Comparison of ENCODE assay signal across 20 cellular contexts in genomic region chr10:73408978-73409521, GRCh38. TPM values are rescaled to one million over a fixed set of nuclear protein-coding genes. Genes with fewer than 3 reads are reported as not detected.
DNase-seq lines count a peak whose midpoint lies in the region; ATAC-seq, FAIRE-seq and TF ChIP-seq lines count a peak whose summit lies in the region.
"Had no signal": no experiment of that assay in that cellular context is flagged by ENCODE, and none has a peak within 500 bp of the region (broad histone marks: within the 10 kb centered on the region; RNA-seq: fewer than 3 reads in every experiment).

No MANE protein-coding gene starts in this region.

- no peaks in the 10 kb centered on the region for H3K9me2 ChIP-seq in Loucy (replicated peaks; ENCODE audit: low read depth, low read length)

- H3K27ac Mint-ChIP-seq in activated naive CD8-positive, alpha-beta T cell: no peak overlapping the region
- no peak overlapping the region for H3K27ac Mint-ChIP-seq in activated naive CD8-positive, alpha-beta T cell treated with anti-CD3 and anti-CD28 coated beads for 36 hours

- no peak for FAIRE-seq in GM12878 (lab: Jason Lieb, UNC)
- FAIRE-seq: A549, GM19239 had no signal

- WGBS in GM12878 (ENCODE audit: insufficient coverage, insufficient replicate concordance, low lambda C conversion rate, missing lambda C conversion rate): 57% methylated on average over 4 of the region's 4 CpGs

- in situ Hi-C loops in GM12878 (cut with MboI): no loop called here
- in situ Hi-C loops in GM13976 (cut with MboI; ENCODE audit: low sequenced_read_pairs, unreplicated experiment): no loop called here

- H3K4me1 Mint-ChIP-seq in activated naive CD8-positive, alpha-beta T cell (ENCODE audit: low read depth): peaks cover 70% of the 10 kb centered on the region
- peaks cover 49% of the 10 kb centered on the region for H3K4me1 Mint-ChIP-seq in activated naive CD8-positive, alpha-beta T cell treated with anti-CD3 and anti-CD28 coated beads for 36 hours

- TF ChIP-seq POLR2A in GM12878 (IDR thresholded peaks at IDR 0.05; ENCODE audit: low read depth, low read length): no peak

- RAD21 ChIA-PET in GM12878 (lab: Charles Lee; ENCODE audit: unreplicated experiment): interaction anchor here (1.3 kb wide), 1 partner anchor 50 kb away, joined by 4 read pairs; the partner anchor contains the start of gene CFAP70

- TF ChIP-seq EP300 in GM12878 (IDR thresholded peaks at IDR 0.05; ENCODE audit: borderline replicate concordance in 1 of 2, control insufficient read depth in 1 of 2, low read depth in 2 of 2, low read length in 2 of 2): no peak

- no peaks in the 10 kb centered on the region for H3K36me3 ChIP-seq in Loucy (ENCODE audit: insufficient read depth, low read length)
- peaks cover 0 to 10% of the 10 kb centered on the region in 2 experiments; a peak in 1 of 4 replicates for H3K36me3 ChIP-seq in GM12878 (ENCODE audit: control insufficient read depth in 2 of 2, insufficient read depth in 2 of 2, low read length in 1 of 2)

- no peaks in the 10 kb centered on the region; the same call in 1 of the 2 replicates for H3F3A ChIP-seq in Loucy (ENCODE audit: low read depth)

- H3K4me3 Mint-ChIP-seq in activated naive CD8-positive, alpha-beta T cell: peak overlapping the region; percentile 38
- no peak overlapping the region for H3K4me3 Mint-ChIP-seq in activated naive CD8-positive, alpha-beta T cell treated with anti-CD3 and anti-CD28 coated beads for 36 hours

- no peak for TF ChIP-seq RAD21 in GM12878 (IDR thresholded peaks at IDR 0.05; ENCODE audit: insufficient read depth, low read depth, low read length)

- peak overlapping the region; percentile 50 for H3K4me2 ChIP-seq in Loucy (ENCODE audit: low read depth, low read length, poor library complexity, severe bottlenecking)
- H3K4me2 ChIP-seq in GM12878 (ENCODE audit: control insufficient read depth, insufficient read depth): peak overlapping the region; percentile 22; the same call in 1 of the 2 replicates
- H3K4me2 ChIP-seq: A549, BLaER1 had no signal

- H3K27me3 ChIP-seq in Loucy (ENCODE audit: insufficient read depth, low read length, poor library complexity, severe bottlenecking) (no peaks in the 10 kb centered on the region), GM12878 (replicated peaks in 1 of 2; ENCODE audit: control insufficient read depth in 2 of 2, insufficient read depth in 2 of 2, low read length in 1 of 2) (no peaks in the 10 kb centered on the region)
- H3K27me3 ChIP-seq: BLaER1 had no signal

- no peaks in the 10 kb centered on the region for H3K9me3 Mint-ChIP-seq in activated naive CD8-positive, alpha-beta T cell (ENCODE audit: low read depth)
- H3K9me3 Mint-ChIP-seq in activated naive CD8-positive, alpha-beta T cell treated with anti-CD3 and anti-CD28 coated beads for 36 hours: no peaks in the 10 kb centered on the region

- H2AFZ ChIP-seq in Loucy (ENCODE audit: low read length) (no peak overlapping the region), GM12878 (ENCODE audit: control insufficient read depth, low read depth, low read length) (no peak overlapping the region)

- H3K27ac ChIP-seq in GM12878 (ENCODE audit: control insufficient read depth, insufficient read depth): no peak overlapping the region
- H3K27ac ChIP-seq: A549, BLaER1 had no signal

- no peak for DNase-seq in activated naive CD8-positive, alpha-beta T cell treated with anti-CD3 and anti-CD28 coated beads for 36 hours
- DNase-seq in GM12878 (ENCODE audit: low read depth, low spot score) (no peak), GM13976 (ENCODE audit: low spot score) (no peak), DMS 273 treated with DMSO at 0.1 percent for 48 hours (lab: John Stamatoyannopoulos, UW) (no peak), NCI-H526 (lab: John Stamatoyannopoulos, UW) (no peak), NCI-H146 treated with DMSO at 0.1 percent for 48 hours (lab: John Stamatoyannopoulos, UW; ENCODE audit: unreplicated experiment) (no peak)
- DNase-seq: DND-41, GOT3, NCI-H1092 treated with DMSO at 0.1 percent for 48 hours, NCI-H146, NCI-H2081 treated with DMSO at 0.1 percent for 48 hours, NCI-H748 treated with DMSO at 0.1 percent for 48 hours, RPMI8226, SIG-M5, T-helper 1 cell had no signal

- no TSS peak for BruUV-seq in GM12878 (replicated peaks; lab: Mats Ljungman, UMichigan)

- ATAC-seq in GM12878: no peak
- ATAC-seq: A549 had no signal

- POLR2A ChIA-PET in GM12878 (lab: Charles Lee): interaction anchor here (1.3 kb wide), 1 partner anchor 10 kb away, joined by 4 read pairs; no protein-coding TSS in a partner anchor

- no peak overlapping the region for H3K9ac ChIP-seq in Loucy (ENCODE audit: low read depth, low read length, poor library complexity, severe bottlenecking)
- no peak overlapping the region for H3K9ac ChIP-seq in GM12878 (ENCODE audit: control insufficient read depth, insufficient read depth, low read length)
- H3K9ac ChIP-seq: BLaER1 had no signal

- no peaks in the 10 kb centered on the region for H3K27me3 Mint-ChIP-seq in activated naive CD8-positive, alpha-beta T cell
- H3K27me3 Mint-ChIP-seq in activated naive CD8-positive, alpha-beta T cell treated with anti-CD3 and anti-CD28 coated beads for 36 hours: no peaks in the 10 kb centered on the region

- intact Hi-C loops in GM12878 (cut with micrococcal nuclease; ENCODE audit: unreplicated experiment): no loop called here

- H4K20me1 ChIP-seq in Loucy (ENCODE audit: insufficient read depth, low read length, poor library complexity, severe bottlenecking): peaks cover 23% of the 10 kb centered on the region
- H4K20me1 ChIP-seq in GM12878 (ENCODE audit: control insufficient read depth, insufficient read depth): no peaks in the 10 kb centered on the region

- CTCF ChIA-PET in GM12878 (lab: Yijun Ruan, JAX): interaction anchor here (1.4 kb wide), 1 partner anchor 10 kb away, joined by 3 read pairs; no protein-coding TSS in a partner anchor

- H3K36me3 Mint-ChIP-seq in activated naive CD8-positive, alpha-beta T cell: peaks cover 12% of the 10 kb centered on the region
- peaks cover 30% of the 10 kb centered on the region for H3K36me3 Mint-ChIP-seq in activated naive CD8-positive, alpha-beta T cell treated with anti-CD3 and anti-CD28 coated beads for 36 hours

- H3K4me3 ChIP-seq in Loucy (ENCODE audit: low read length, poor library complexity, severe bottlenecking): no peak overlapping the region
- H3K4me3 ChIP-seq in GM12878: no peak overlapping the region
- H3K4me3 ChIP-seq: A549, BLaER1 had no signal

- no peaks in the 10 kb centered on the region for H3K9me3 ChIP-seq in Loucy (ENCODE audit: insufficient read depth, low read depth, low read length)
- H3K9me3 ChIP-seq in GM12878 (replicated peaks; ENCODE audit: control insufficient read depth, insufficient read depth, low read length): no peaks in the 10 kb centered on the region
- H3K9me3 ChIP-seq: A549, BLaER1 had no signal

- SMC1A ChIA-PET in GM12878 (lab: Charles Lee; ENCODE audit: uncharacterized antibody, unreplicated experiment): interaction anchor here (0.8 kb wide), 1 partner anchor 10 kb away, joined by 3 read pairs; no protein-coding TSS in a partner anchor

- H3K79me2 ChIP-seq in Loucy (ENCODE audit: insufficient read depth, low read length) (peaks cover 80% of the 10 kb centered on the region), GM12878 (ENCODE audit: control insufficient read depth, insufficient read depth, low read length) (peaks cover 91% of the 10 kb centered on the region)

- TF ChIP-seq CTCF in Loucy (conservative IDR thresholded peaks at IDR 0.05; ENCODE audit: low read length) (no peak), GM12878 (IDR thresholded peaks at IDR 0.05 in 2 of 3, conservative IDR thresholded peaks at IDR 0.05 in 1 of 3; ENCODE audit: control insufficient read depth in 2 of 3, extremely low read depth in 1 of 3, insufficient read depth in 1 of 3, low read depth in 3 of 3, low read length in 3 of 3) (no peak), GM13976 (IDR thresholded peaks at IDR 0.05; ENCODE audit: borderline replicate concordance, control extremely low read depth, extremely low read depth, insufficient read depth, missing control alignments) (no peak)

- H3K4me1 ChIP-seq in Loucy (ENCODE audit: insufficient read depth, low read length, poor library complexity, severe bottlenecking) (peaks cover 25% of the 10 kb centered on the region), GM12878 (ENCODE audit: control insufficient read depth, insufficient read depth, low read length) (no peaks in the 10 kb centered on the region)

RNA-seq across cellular contexts. Expression of gene ANXA7, which starts 4.8 kb away (rescaled TPM):
- 100 to 1,000 TPM; 120 to 126 TPM for total RNA-seq in activated naive CD8-positive, alpha-beta T cell treated with anti-CD3 and anti-CD28 coated beads for 36 hours
- 44.3 and 46.5 TPM in 2 replicates for total RNA-seq in GM12878 (2013; cell fraction: nucleolus; rRNA removed)
- 93.8 and 100 TPM in 2 replicates for total RNA-seq in GM12878 (2014; rRNA removed)
- total RNA-seq in GM12878 (2014; rRNA removed; fragmentation: Illumina TruSeq; extraction: Trizol): 101 TPM in 2 replicates
- total RNA-seq in GM12878 (2021): 125 and 128 TPM in 2 replicates
- 48.1 TPM for polyA plus RNA-seq in GM12878 (2011; ENCODE audit: low read depth)
- 98.7 and 112 TPM in 2 replicates for polyA plus RNA-seq in GM12878 (2011; rRNA removed)
- 75.3 and 89.2 TPM in 2 replicates for polyA plus RNA-seq in GM12878 (2011; cell fraction: cytosol; rRNA removed)
- 72.4 and 75.5 TPM in 2 replicates for polyA plus RNA-seq in GM12878 (2011; cell fraction: nucleus; rRNA removed)
- polyA plus RNA-seq in GM12878 (2012): 58.3 and 63.7 TPM in 2 replicates
- polyA plus RNA-seq in GM12878 (2014; fragmentation: Illumina TruSeq; extraction: Trizol): 123 and 131 TPM in 2 replicates
- polyA plus RNA-seq in GM12878 (2014; fragmentation: Nextera tagmentation; extraction: Ambion mirVana): 10 to 100 TPM; 70.6 to 75.8 TPM
- polyA plus RNA-seq in GM12878 (2014; rRNA removed): 95.7 and 113 TPM in 2 replicates
- 100 to 1,000 TPM; 177 to 184 TPM for polyA plus RNA-seq in GM12878 (2016; fragmentation: Nextera tagmentation; extraction: Ambion mirVana)
- 75.4 and 87.9 TPM in 2 replicates for polyA minus RNA-seq in GM12878 (2011; rRNA and poly(A)+ RNA removed)
- polyA minus RNA-seq in GM12878 (2011; cell fraction: cytosol; rRNA and poly(A)+ RNA removed): 31.1 and 43.9 TPM in 2 replicates
- polyA minus RNA-seq in GM12878 (2011; cell fraction: nucleus; rRNA and poly(A)+ RNA removed): 21.6 and 28.9 TPM in 2 replicates

RNA-seq across cellular contexts. Expression of gene MSS51, which starts 24.3 kb away (rescaled TPM):
- 1 to 10 TPM in 1 of 2 experiments, under 1 TPM in 1; 0.94 to 1.4 TPM for total RNA-seq in activated naive CD8-positive, alpha-beta T cell treated with anti-CD3 and anti-CD28 coated beads for 36 hours
- total RNA-seq in GM12878 (2013; cell fraction: nucleolus; rRNA removed): 13.5 and 14.6 TPM in 2 replicates
- total RNA-seq in GM12878 (2014; rRNA removed): 1.6 and 2.1 TPM in 2 replicates
- 1.8 and 2.0 TPM in 2 replicates for total RNA-seq in GM12878 (2014; rRNA removed; fragmentation: Illumina TruSeq; extraction: Trizol)
- total RNA-seq in GM12878 (2021): 1.2 and 1.5 TPM in 2 replicates
- polyA plus RNA-seq in GM12878 (2011; ENCODE audit: low read depth): 1.1 TPM
- 2.1 and 3.2 TPM in 2 replicates for polyA plus RNA-seq in GM12878 (2011; rRNA removed)
- polyA plus RNA-seq in GM12878 (2011; cell fraction: cytosol; rRNA removed): 1.1 and 1.2 TPM in 2 replicates
- polyA plus RNA-seq in GM12878 (2011; cell fraction: nucleus; rRNA removed): 6.6 and 7.3 TPM in 2 replicates
- 0.97 and 1.8 TPM in 2 replicates for polyA plus RNA-seq in GM12878 (2012)
- 1.5 TPM in 2 replicates for polyA plus RNA-seq in GM12878 (2014; fragmentation: Illumina TruSeq; extraction: Trizol)
- polyA plus RNA-seq in GM12878 (2014; fragmentation: Nextera tagmentation; extraction: Ambion mirVana): under 1 TPM; 0.39 to 0.84 TPM
- 1.9 and 2.5 TPM in 2 replicates for polyA plus RNA-seq in GM12878 (2014; rRNA removed)
- under 1 TPM; 0.06 to 0.59 TPM for polyA plus RNA-seq in GM12878 (2016; fragmentation: Nextera tagmentation; extraction: Ambion mirVana)
- polyA minus RNA-seq in GM12878 (2011; rRNA and poly(A)+ RNA removed): 2.0 and 3.8 TPM in 2 replicates
- not detected in 2 replicates for polyA minus RNA-seq in GM12878 (2011; cell fraction: cytosol; rRNA and poly(A)+ RNA removed)
- 3.3 and 4.3 TPM in 2 replicates for polyA minus RNA-seq in GM12878 (2011; cell fraction: nucleus; rRNA and poly(A)+ RNA removed)

RNA-seq across cellular contexts. Expression of gene CFAP70, which starts 50.4 kb away (rescaled TPM):
- total RNA-seq in activated naive CD8-positive, alpha-beta T cell treated with anti-CD3 and anti-CD28 coated beads for 36 hours: under 1 TPM; 0.58 to 0.60 TPM
- total RNA-seq in GM12878 (2013; cell fraction: nucleolus; rRNA removed): 2.0 and 2.7 TPM in 2 replicates
- total RNA-seq in GM12878 (2014; rRNA removed): 0.34 and 0.38 TPM in 2 replicates
- total RNA-seq in GM12878 (2014; rRNA removed; fragmentation: Illumina TruSeq; extraction: Trizol): 0.36 and 0.46 TPM in 2 replicates
- 0.51 and 0.58 TPM in 2 replicates for total RNA-seq in GM12878 (2021)
- polyA plus RNA-seq in GM12878 (2011; ENCODE audit: low read depth): 0.55 TPM
- polyA plus RNA-seq in GM12878 (2011; rRNA removed): 0.72 TPM in 2 replicates
- polyA plus RNA-seq in GM12878 (2011; cell fraction: cytosol; rRNA removed): 0.12 and 0.27 TPM in 2 replicates
- 1.5 and 1.8 TPM in 2 replicates for polyA plus RNA-seq in GM12878 (2011; cell fraction: nucleus; rRNA removed)
- 0.60 and 0.69 TPM in 2 replicates for polyA plus RNA-seq in GM12878 (2012)
- polyA plus RNA-seq in GM12878 (2014; fragmentation: Illumina TruSeq; extraction: Trizol): 0.44 and 0.57 TPM in 2 replicates
- under 1 TPM; 0.21 to 0.46 TPM for polyA plus RNA-seq in GM12878 (2014; fragmentation: Nextera tagmentation; extraction: Ambion mirVana)
- polyA plus RNA-seq in GM12878 (2014; rRNA removed): 0.58 and 1.1 TPM in 2 replicates
- under 1 TPM; 0.32 to 0.37 TPM for polyA plus RNA-seq in GM12878 (2016; fragmentation: Nextera tagmentation; extraction: Ambion mirVana)
- polyA minus RNA-seq in GM12878 (2011; rRNA and poly(A)+ RNA removed): 0.21 and 0.22 TPM in 2 replicates
- 0.27 TPM in 1 of 2 replicates, not detected in the other for polyA minus RNA-seq in GM12878 (2011; cell fraction: cytosol; rRNA and poly(A)+ RNA removed)
- 0.57 and 0.60 TPM in 2 replicates for polyA minus RNA-seq in GM12878 (2011; cell fraction: nucleus; rRNA and poly(A)+ RNA removed)
